In genomic region chr14:73784988-73785313, GRCh38 we compare ENCODE assay signal across 9 cellular contexts.
A peak's percentile ranks its signal among the peaks of the same experiment; 100 is the strongest.
DNase-seq lines count a peak whose midpoint lies in the region; ATAC-seq, FAIRE-seq and TF ChIP-seq lines count a peak whose summit lies in the region.
"Had no signal": no experiment of that assay in that cellular context is flagged by ENCODE, and none has a peak within 500 bp of the region (broad histone marks: within the 10 kb centered on the region; RNA-seq: fewer than 3 reads in every experiment).

No MANE protein-coding gene starts in this region.

- peaks cover 2% of the 10 kb centered on the region; the same call in 1 of the 2 replicates for H3K36me3 Mint-ChIP-seq in WTC11

- POLR2A ChIA-PET in WTC11 (lab: Charles Lee): interaction anchor here (1.2 kb wide), 1 partner anchor 57 kb away, joined by 3 read pairs; no protein-coding TSS in a partner anchor

- peaks cover 43% of the 10 kb centered on the region for H3K4me1 Mint-ChIP-seq in WTC11

- H3K4me3 Mint-ChIP-seq in WTC11: peak overlapping the region; percentile 90

- H3K27ac ChIP-seq in foreskin keratinocyte (no peak overlapping the region), skin epidermis (peak overlapping the region in 20 of 21 experiments; percentile 83 to 100 (median 97))

- DNase-seq in WTC11 (ENCODE audit: low spot score) (no peak), foreskin keratinocyte (no peak), H54 (ENCODE audit: insufficient read length, low spot score) (no peak), medulla oblongata (ENCODE audit: extremely low spot score) (no peak), GM12892 (ENCODE audit: insufficient read length) (no peak)
- DNase-seq: NCI-H1694 treated with DMSO at 0.1 percent for 48 hours had no signal

- no peak for TF ChIP-seq POLR2A in H54 (IDR thresholded peaks at IDR 0.05; ENCODE audit: low read depth, low read length)
- no peak for TF ChIP-seq POLR2A in GM12892 (IDR thresholded peaks at IDR 0.05; ENCODE audit: low read depth, low read length)

- ATAC-seq in WTC11 (no peak), foreskin keratinocyte (peak; percentile 6), HG03108 (IDR thresholded peaks at IDR 0.05; ENCODE audit: unreplicated experiment) (no peak)

- TF ChIP-seq CTCF in GM12875 (IDR thresholded peaks at IDR 0.05; ENCODE audit: borderline replicate concordance, insufficient read depth, low read depth, low read length) (no peak), WTC11 (IDR thresholded peaks at IDR 0.05) (no peak), foreskin keratinocyte (conservative IDR thresholded peaks at IDR 0.05) (no peak)

- H3K27me3 ChIP-seq in foreskin keratinocyte: no peaks in the 10 kb centered on the region

- CTCF ChIA-PET in WTC11 (lab: Charles Lee): interaction anchor here (0.9 to 3.9 kb wide), 8 partner anchors 10 to 67 kb away, joined by 3 to 27 read pairs (median 8); partner anchors contain the start of gene PTGR2

- peaks cover 84% of the 10 kb centered on the region for H3K27me3 Mint-ChIP-seq in WTC11 (ENCODE audit: low read depth)

- no peaks in the 10 kb centered on the region for H3K9me3 Mint-ChIP-seq in WTC11

- H3K4me1 ChIP-seq in foreskin keratinocyte: peaks cover 29% of the 10 kb centered on the region

- H3K4me3 ChIP-seq in GM12875 (ENCODE audit: low read depth, low read length): peak overlapping the region; percentile 79
- H3K4me3 ChIP-seq in skin epidermis: peak overlapping the region in 5 of 7 experiments; percentile 50 to 81 (median 66)

- no peak for FAIRE-seq in H54 (lab: Jason Lieb, UNC)
- FAIRE-seq in GM12892 (lab: Jason Lieb, UNC): no peak

- H3K27ac Mint-ChIP-seq in WTC11: no peak overlapping the region; the same call in 1 of the 2 replicates

TF ChIP-seq in WTC11, 78 proteins besides CTCF, POLR2A, EP300 and RAD21:
- TF ChIP-seq ATF3 (CRISPR knock-in tag; conservative IDR thresholded peaks at IDR 0.05) (no peak), ELF4 (CRISPR knock-in tag; IDR thresholded peaks at IDR 0.05; ENCODE audit: low read depth) (no peak), ZNF512 (CRISPR knock-in tag; IDR thresholded peaks at IDR 0.05; ENCODE audit: borderline replicate concordance) (no peak), FOXK1 (CRISPR knock-in tag; IDR thresholded peaks at IDR 0.05) (no peak), NFATC4 (CRISPR knock-in tag; IDR thresholded peaks at IDR 0.05) (no peak), MLX (CRISPR knock-in tag; IDR thresholded peaks at IDR 0.05) (no peak), GABPB1 (CRISPR knock-in tag; IDR thresholded peaks at IDR 0.05) (no peak), PRRX2 (CRISPR knock-in tag; IDR thresholded peaks at IDR 0.05) (no peak), HMGXB4 (CRISPR knock-in tag; IDR thresholded peaks at IDR 0.05) (no peak), NR1H2 (CRISPR knock-in tag; IDR thresholded peaks at IDR 0.05) (no peak), ZNF232 (CRISPR knock-in tag; IDR thresholded peaks at IDR 0.05) (no peak), ZNF671 (CRISPR knock-in tag; IDR thresholded peaks at IDR 0.05) (no peak), ZNF396 (CRISPR knock-in tag; IDR thresholded peaks at IDR 0.05; ENCODE audit: borderline replicate concordance) (no peak), GRHL2 (CRISPR knock-in tag; IDR thresholded peaks at IDR 0.05; ENCODE audit: insufficient replicate concordance, severe bottlenecking) (no peak)
